ENCODE assay signal across 8 cellular contexts in the genomic region with DNA sequence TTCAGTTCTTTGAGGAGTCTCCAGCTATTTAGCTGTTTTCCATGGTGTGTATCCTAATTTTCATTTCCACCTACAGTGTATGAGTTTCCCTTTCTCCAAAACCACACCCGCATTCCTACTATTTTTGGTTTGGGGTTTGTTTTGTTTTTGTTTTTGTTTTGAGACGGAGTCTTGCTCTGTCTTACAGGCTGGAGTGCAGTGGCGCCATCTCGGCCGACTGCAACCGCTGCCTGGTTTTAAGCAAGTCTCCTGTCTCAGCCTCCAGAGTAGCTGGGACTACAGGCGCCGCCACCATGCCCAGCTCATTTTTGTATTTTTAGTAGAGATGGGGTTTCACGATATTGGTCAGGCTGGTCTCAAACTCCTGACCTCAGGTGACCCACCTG.
DNase-seq lines count a peak whose midpoint lies in the region; ATAC-seq and TF ChIP-seq lines count a peak whose summit lies in the region.
"Not testable (repeated sequence)": the region's sequence is repeated elsewhere in the genome, so short reads cannot be mapped to it uniquely, and the experiment has no call there.

No MANE protein-coding gene starts in this region.

- peaks cover 37% of the 10 kb centered on the region for H3K4me1 Mint-ChIP-seq in activated naive CD8-positive, alpha-beta T cell treated with anti-CD3 and anti-CD28 coated beads for 36 hours

- DNase-seq in Daoy (ENCODE audit: low read depth): peak; percentile 60
- not testable (repeated sequence) for DNase-seq in Panc1 (ENCODE audit: low read depth, low spot score); activated naive CD8-positive, alpha-beta T cell treated with anti-CD3 and anti-CD28 coated beads for 36 hours
- peak; percentile 5 for DNase-seq in fibroblast of the conjunctiva (ENCODE audit: low read depth)

- not testable (repeated sequence) for H3K27me3 Mint-ChIP-seq in activated naive CD8-positive, alpha-beta T cell treated with anti-CD3 and anti-CD28 coated beads for 36 hours

- H3K27ac ChIP-seq in Panc1 (ENCODE audit: low read length) (peak overlapping the region; percentile 87), muscle layer of colon (ENCODE audit: low read depth, low read length) (peak overlapping the region; percentile 45), subcutaneous abdominal adipose tissue (ENCODE audit: low read depth, low read length) (peak overlapping the region; percentile 75)

- POLR2A ChIA-PET in Panc1 (lab: Charles Lee): not testable (repeated sequence)

- not testable (repeated sequence) for H3K9ac ChIP-seq in muscle layer of colon (ENCODE audit: low read length)
- H3K9ac ChIP-seq in subcutaneous abdominal adipose tissue (ENCODE audit: low read length in 5 of 5): peak overlapping the region in 4 of 5 donors; percentile 35 to 94 (median 78)

- not testable (repeated sequence) for BruUV-seq in Panc1 (replicated peaks; lab: Mats Ljungman, UMichigan)

- not testable (repeated sequence) for H3K9me3 Mint-ChIP-seq in activated naive CD8-positive, alpha-beta T cell treated with anti-CD3 and anti-CD28 coated beads for 36 hours

- not testable (repeated sequence) for H3K27me3 ChIP-seq in Panc1 (ENCODE audit: control insufficient read depth, insufficient read depth, low read length); muscle layer of colon (ENCODE audit: control insufficient read depth in 1 of 2, insufficient read depth in 2 of 2, low read length in 2 of 2); subcutaneous abdominal adipose tissue (ENCODE audit: control insufficient read depth in 5 of 5, insufficient read depth in 4 of 5, low read length in 5 of 5)

- ATAC-seq in GM21576 (IDR thresholded peaks at IDR 0.05; ENCODE audit: unreplicated experiment): peak; percentile 39
- ATAC-seq in HG03460 (IDR thresholded peaks at IDR 0.05; ENCODE audit: unreplicated experiment): peak; percentile 38
- ATAC-seq in Panc1: peak; percentile 56

- H3K36me3 Mint-ChIP-seq in activated naive CD8-positive, alpha-beta T cell treated with anti-CD3 and anti-CD28 coated beads for 36 hours: peaks cover 17% of the 10 kb centered on the region

- in situ Hi-C loops in Panc1 (cut with HindIII; ENCODE audit: low pct_unique_long_range_greater_than_20kb, low sequenced_read_pairs): not testable (repeated sequence)

- H3K4me3 Mint-ChIP-seq in activated naive CD8-positive, alpha-beta T cell treated with anti-CD3 and anti-CD28 coated beads for 36 hours: peak overlapping the region; percentile 89

- not testable (repeated sequence) for H3K36me3 ChIP-seq in Panc1 (ENCODE audit: control insufficient read depth, insufficient read depth, low read length); muscle layer of colon (ENCODE audit: insufficient read depth, low read length); subcutaneous abdominal adipose tissue (ENCODE audit: control insufficient read depth in 5 of 5, insufficient read depth in 5 of 5, low read length in 5 of 5)

- peak overlapping the region; percentile 75 to 89 for H3K4me3 ChIP-seq in Panc1 (ENCODE audit: low read depth in 2 of 2, low read length in 2 of 2)
- peak overlapping the region; percentile 77 to 88 for H3K4me3 ChIP-seq in muscle layer of colon (ENCODE audit: low read depth in 1 of 2, low read length in 2 of 2)
- H3K4me3 ChIP-seq in subcutaneous abdominal adipose tissue (ENCODE audit: low read depth in 1 of 5, low read length in 5 of 5): peak overlapping the region; percentile 66 to 98 (median 89)

- intact Hi-C loops in Panc1 (cut with micrococcal nuclease; ENCODE audit: unreplicated experiment): not testable (repeated sequence)

- peak overlapping the region; percentile 86 for H3K27ac Mint-ChIP-seq in activated naive CD8-positive, alpha-beta T cell treated with anti-CD3 and anti-CD28 coated beads for 36 hours

- not testable (repeated sequence) for H3K4me1 ChIP-seq in Panc1 (ENCODE audit: control insufficient read depth, insufficient read depth, low read length); muscle layer of colon (ENCODE audit: insufficient read depth, low read length)
- peaks cover 0 to 11% (median 6%) of the 10 kb centered on the region in 5 donors for H3K4me1 ChIP-seq in subcutaneous abdominal adipose tissue (ENCODE audit: control insufficient read depth in 5 of 5, insufficient read depth in 5 of 5, low read length in 5 of 5)

- TF ChIP-seq CTCF in Panc1 (IDR thresholded peaks at IDR 0.05): peak; percentile 12; the same call in 1 of the 2 replicates

- CTCF ChIA-PET in Panc1 (lab: Charles Lee): interaction anchor here (1.8 kb wide), 1 partner anchor 9 kb away, joined by 5 read pairs; no protein-coding TSS in a partner anchor

- not testable (repeated sequence) for H3K9me3 ChIP-seq in Panc1 (ENCODE audit: control insufficient read depth, insufficient read depth, low read depth, low read length); muscle layer of colon (ENCODE audit: low read length); subcutaneous abdominal adipose tissue (ENCODE audit: control insufficient read depth in 5 of 5, low read length in 5 of 5)
